Comparison of ENCODE assay signal across 8 cellular contexts in the genomic region with DNA sequence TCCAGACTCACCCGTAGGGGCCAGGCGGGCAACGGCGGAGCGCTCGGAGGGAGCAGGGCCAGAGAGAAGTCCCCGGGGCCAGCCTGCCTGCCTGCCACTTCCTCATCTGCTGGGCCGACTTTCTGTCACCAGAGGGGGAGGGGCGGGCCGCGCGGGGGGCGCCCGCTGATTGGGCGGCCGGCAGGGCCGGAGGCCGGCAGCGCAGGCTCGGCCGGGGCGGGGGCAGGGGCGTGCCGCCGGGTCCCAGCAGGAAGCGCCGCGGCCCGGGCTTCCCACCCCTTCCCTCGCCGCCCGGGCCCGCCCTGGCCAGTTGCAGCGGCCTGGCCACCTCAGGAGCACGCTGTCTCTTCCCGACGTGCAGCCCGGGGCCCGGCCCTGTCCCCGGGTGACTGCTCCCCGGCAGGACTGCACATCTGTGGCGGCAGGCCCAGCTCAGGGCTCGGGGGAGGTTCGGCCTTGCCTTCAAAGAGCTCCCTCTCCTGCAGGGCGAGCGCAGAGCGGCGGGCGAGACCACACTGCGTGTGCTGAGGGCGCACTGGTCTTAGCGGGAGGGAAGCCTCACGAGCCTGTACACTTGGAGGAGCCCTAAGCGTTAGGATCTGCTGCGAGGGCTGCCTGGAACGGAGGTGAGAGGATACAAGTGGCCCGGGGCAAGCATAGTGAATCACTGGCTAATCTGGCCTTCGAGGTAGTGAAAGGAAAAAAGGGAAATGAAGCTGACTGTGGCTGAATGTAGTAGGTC. TPM values are rescaled to one million over a fixed set of nuclear protein-coding genes. Genes with fewer than 3 reads are reported as not detected.
DNase-seq lines count a peak whose midpoint lies in the region; TF ChIP-seq lines count a peak whose summit lies in the region.

A gene (minus strand): TSS at position 108 of the 742 bp plus-strand sequence. CDS start 2,402 bp downstream, outside the sequence.

- TF ChIP-seq CTCF in MM.1S (IDR thresholded peaks at IDR 0.05; ENCODE audit: low read length) (peak; percentile 36), foreskin fibroblast (IDR thresholded peaks at IDR 0.05; ENCODE audit: low read depth, low read length) (no peak)

- no peaks in the 10 kb centered on the region for H4K20me1 ChIP-seq in MM.1S (ENCODE audit: insufficient read depth, low read length)

- H3K9me2 ChIP-seq in MM.1S (replicated peaks; ENCODE audit: insufficient read depth, low read length), result no peaks in the 10 kb centered on the region

- no peaks in the 10 kb centered on the region; the same call in 1 of the 2 replicates for H3K27me3 ChIP-seq in H7 (ENCODE audit: control insufficient read depth, insufficient read depth, low read length)
- no peaks in the 10 kb centered on the region for H3K27me3 ChIP-seq in MM.1S (replicated peaks; ENCODE audit: insufficient read depth, low read length)
- H3K27me3 ChIP-seq in neuron (ENCODE audit: insufficient read depth, low read length), result no peaks in the 10 kb centered on the region
- H3K27me3 ChIP-seq in subcutaneous abdominal adipose tissue (ENCODE audit: control insufficient read depth in 5 of 5, insufficient read depth in 4 of 5, low read length in 5 of 5), result no peaks in the 10 kb centered on the region

- H3K9ac ChIP-seq in ES-I3 (ENCODE audit: low read depth, low read length), result peak within 1 kb of the TSS; percentile 85
- peak within 1 kb of the TSS; percentile 87 for H3K9ac ChIP-seq in MM.1S (ENCODE audit: low read length)
- peak within 1 kb of the TSS; percentile 48 to 95 (median 90) for H3K9ac ChIP-seq in subcutaneous abdominal adipose tissue (ENCODE audit: low read length in 5 of 5)

- peak within 1 kb of the TSS; percentile 72 for H3K4me3 ChIP-seq in H7 (ENCODE audit: insufficient read depth, low read depth, low read length)
- peak within 1 kb of the TSS; percentile 88 for H3K4me3 ChIP-seq in MM.1S (ENCODE audit: low read length)
- H3K4me3 ChIP-seq in foreskin fibroblast (ENCODE audit: low read depth in 1 of 2, low read length in 2 of 2), result peak within 1 kb of the TSS; percentile 85 to 90
- peak within 1 kb of the TSS; percentile 55 for H3K4me3 ChIP-seq in neuron (ENCODE audit: low read length)
- peak within 1 kb of the TSS; percentile 68 to 91 (median 85) for H3K4me3 ChIP-seq in subcutaneous abdominal adipose tissue (ENCODE audit: low read depth in 1 of 5, low read length in 5 of 5)

- DNase-seq in H7 (peak; percentile 99), MM.1S (peak; percentile 92), SHP77 treated with DMSO at 0.1 percent for 48 hours (lab: John Stamatoyannopoulos, UW) (peak; percentile 48), activated gamma-delta T cell (lab: John Stamatoyannopoulos, UW) (peak; percentile 80), foreskin fibroblast (peak; percentile 90 to 97)

- H3K36me3 ChIP-seq in ES-I3 (ENCODE audit: insufficient read depth, low read length) (peaks cover 6% of the 10 kb centered on the region), H7 (replicated peaks; ENCODE audit: control insufficient read depth, insufficient read depth, low read length) (peaks cover 12% of the 10 kb centered on the region), MM.1S (replicated peaks; ENCODE audit: insufficient read depth, low read length) (no peaks in the 10 kb centered on the region), neuron (ENCODE audit: insufficient read depth, low read length) (peaks cover 26% of the 10 kb centered on the region), subcutaneous abdominal adipose tissue (ENCODE audit: control insufficient read depth in 5 of 5, insufficient read depth in 5 of 5, low read length in 5 of 5) (peaks cover 0 to 33% (median 28%) of the 10 kb centered on the region in 5 donors)

- peaks cover 37% of the 10 kb centered on the region for H3K79me2 ChIP-seq in MM.1S (ENCODE audit: low read length)

- H3K27ac ChIP-seq in MM.1S (ENCODE audit: low read length) (peak within 1 kb of the TSS; percentile 76), subcutaneous abdominal adipose tissue (ENCODE audit: low read depth, low read length) (peak within 1 kb of the TSS; percentile 92)

- H3K9me3 ChIP-seq in ES-I3 (ENCODE audit: control insufficient read depth, insufficient read depth, low read length) (no peaks in the 10 kb centered on the region), MM.1S (replicated peaks; ENCODE audit: insufficient read depth, low read length) (no peaks in the 10 kb centered on the region), neuron (ENCODE audit: low read length) (no peaks in the 10 kb centered on the region), subcutaneous abdominal adipose tissue (ENCODE audit: control insufficient read depth in 5 of 5, low read length in 5 of 5) (no peaks in the 10 kb centered on the region)

- peaks cover 27% of the 10 kb centered on the region for H3F3A ChIP-seq in MM.1S (ENCODE audit: insufficient read depth, low read length)

- H3K4me2 ChIP-seq in MM.1S (ENCODE audit: low read depth, low read length), result peak within 1 kb of the TSS; percentile 99

- H3K4me1 ChIP-seq in ES-I3 (ENCODE audit: insufficient read depth, low read length), result peaks cover 12% of the 10 kb centered on the region; the same call in 1 of the 2 replicates
- H3K4me1 ChIP-seq in MM.1S (ENCODE audit: low read length), result peaks cover 12% of the 10 kb centered on the region
- peaks cover 24% of the 10 kb centered on the region for H3K4me1 ChIP-seq in neuron (ENCODE audit: insufficient read depth, low read length)
- peaks cover 5 to 36% (median 32%) of the 10 kb centered on the region in 5 donors for H3K4me1 ChIP-seq in subcutaneous abdominal adipose tissue (ENCODE audit: control insufficient read depth in 5 of 5, insufficient read depth in 5 of 5, low read length in 5 of 5)

- peak within 1 kb of the TSS; percentile 80 for H2AFZ ChIP-seq in MM.1S (ENCODE audit: low read length)
- H2AFZ ChIP-seq in neuron (ENCODE audit: low read depth, low read length), result peak within 1 kb of the TSS; percentile 31

RNA-seq across cellular contexts. Expression of the gene that starts here (rescaled TPM):
- total RNA-seq in H7 (2014; rRNA removed; shearing (Covaris generic)), result 44.6 and 61.3 TPM in 2 replicates

Comparison
In these comparisons a context has a peak if more than half of its experiments do, and no peak if none do; other contexts are left out.
1. Peak in every context shown above with its lines: DNase-seq, H3K4me3 ChIP-seq and H3K27ac ChIP-seq.
2. DNase-seq: peak in every context shown above with its lines; median percentile 99 in H7; 94 in foreskin fibroblast; 92 in MM.1S; 80 in activated gamma-delta T cell; 48 in SHP77 treated with DMSO at 0.1 percent for 48 hours.